In genomic region chr19:16067205-16067938, GRCh38 we compare ENCODE assay signal across 8 cellular contexts. TPM values are rescaled to one million over a fixed set of nuclear protein-coding genes. Genes with fewer than 3 reads are reported as not detected.
DNase-seq lines count a peak whose midpoint lies in the region; ATAC-seq, FAIRE-seq and TF ChIP-seq lines count a peak whose summit lies in the region.
"Had no signal": no experiment of that assay in that cellular context is flagged by ENCODE, and none has a peak within 500 bp of the region (broad histone marks: within the 10 kb centered on the region; RNA-seq: fewer than 3 reads in every experiment).

No MANE protein-coding gene starts in this region.

- no peaks in the 10 kb centered on the region for H3K27me3 Mint-ChIP-seq in activated T-cell treated with anti-CD3 and anti-CD28 coated beads, Interleukin-2, amount 50 U/mL, for 72 hours (ENCODE audit: low read depth)
- H3K27me3 Mint-ChIP-seq: type B pancreatic cell had no signal

- H3K4me1 ChIP-seq in kidney (ENCODE audit: control insufficient read depth in 1 of 2, insufficient read depth in 1 of 2, low read depth in 1 of 2, low read length in 2 of 2), result peaks cover 0 to 10% of the 10 kb centered on the region in 2 donors
- peaks cover 0 to 58% (median 38%) of the 10 kb centered on the region in 4 donors for H3K4me1 ChIP-seq in tibial artery

- H3K4me3 Mint-ChIP-seq in activated T-cell treated with anti-CD3 and anti-CD28 coated beads, Interleukin-2, amount 50 U/mL, for 72 hours, result no peak overlapping the region
- H3K4me3 Mint-ChIP-seq: type B pancreatic cell had no signal

- ATAC-seq in activated T-cell treated with anti-CD3 and anti-CD28 coated beads, Interleukin-2, amount 50 U/mL, for 72 hours (replicated peaks in 1 of 2), result no peak

- intact Hi-C loops in kidney (cut with DNase I) (no loop called here), tibial artery (cut with DNase I; ENCODE audit: low total_unique reads) (no loop called here)

- H3K27ac Mint-ChIP-seq in activated T-cell treated with anti-CD3 and anti-CD28 coated beads, Interleukin-2, amount 50 U/mL, for 72 hours, result no peak overlapping the region

- H3K36me3 Mint-ChIP-seq in activated T-cell treated with anti-CD3 and anti-CD28 coated beads, Interleukin-2, amount 50 U/mL, for 72 hours (ENCODE audit: insufficient read depth in 2 of 2), result no peaks in the 10 kb centered on the region
- H3K36me3 Mint-ChIP-seq: type B pancreatic cell had no signal

- H3K9ac ChIP-seq in kidney (ENCODE audit: low read length in 2 of 2), result no peak overlapping the region

- H3K27ac ChIP-seq in brain microvascular endothelial cell (peak overlapping the region; percentile 41), kidney (ENCODE audit: low read depth in 2 of 2, low read length in 2 of 2) (peak overlapping the region; percentile 32 to 72), tibial artery (peak overlapping the region; percentile 93 to 100)

- peaks cover 0 to 3% of the 10 kb centered on the region in 2 donors for H3K9me3 ChIP-seq in kidney (ENCODE audit: control insufficient read depth in 1 of 2, low read length in 2 of 2)
- H3K9me3 ChIP-seq in tibial artery, result no peaks in the 10 kb centered on the region

- no peak for FAIRE-seq in kidney (lab: Jason Lieb, UNC)

- H3K27me3 ChIP-seq in brain microvascular endothelial cell (replicated peaks) (no peaks in the 10 kb centered on the region), tibial artery (no peaks in the 10 kb centered on the region)

- H3K4me3 ChIP-seq in brain microvascular endothelial cell (ENCODE audit: low read depth, low read length) (peak overlapping the region; percentile 43), kidney (ENCODE audit: low read length in 2 of 2) (peak overlapping the region in 1 of 2 donors; percentile 42), tibial artery (peak overlapping the region; percentile 85 to 91)

- TF ChIP-seq CTCF in brain microvascular endothelial cell (IDR thresholded peaks at IDR 0.05; ENCODE audit: low read depth, low read length, missing control alignments), result no peak
- TF ChIP-seq CTCF in kidney (IDR thresholded peaks at IDR 0.05; ENCODE audit: borderline replicate concordance, extremely low read depth, insufficient read depth), result no peak
- no peak for TF ChIP-seq CTCF in tibial artery (IDR thresholded peaks at IDR 0.05)

- in situ Hi-C loops in brain microvascular endothelial cell (cut with HindIII; ENCODE audit: low pct_ligation_motif_present, low sequenced_read_pairs), result no loop called here

- no peaks in the 10 kb centered on the region for H3K9me3 Mint-ChIP-seq in activated T-cell treated with anti-CD3 and anti-CD28 coated beads, Interleukin-2, amount 50 U/mL, for 72 hours
- H3K9me3 Mint-ChIP-seq: type B pancreatic cell had no signal

- H3K4me1 Mint-ChIP-seq in activated T-cell treated with anti-CD3 and anti-CD28 coated beads, Interleukin-2, amount 50 U/mL, for 72 hours (ENCODE audit: low read depth), result peaks cover 34% of the 10 kb centered on the region

- H3K36me3 ChIP-seq in brain microvascular endothelial cell (replicated peaks) (no peaks in the 10 kb centered on the region), kidney (ENCODE audit: control insufficient read depth in 1 of 2, insufficient read depth in 2 of 2, low read length in 2 of 2) (no peaks in the 10 kb centered on the region), tibial artery (peaks cover 0 to 4% (median 4%) of the 10 kb centered on the region in 3 donors)

- DNase-seq in HUDEP-2 (lab: John Stamatoyannopoulos, UW; ENCODE audit: unreplicated experiment in 76 of 76) (peak in 69 of 76 experiments; percentile 29 to 86 (median 71)), brain microvascular endothelial cell (peak; percentile 83), kidney (peak; percentile 80), tibial artery (peak; percentile 80 to 96), CD1c-positive myeloid dendritic cell (ENCODE audit: extremely low spot score) (no peak), globus pallidus (ENCODE audit: low spot score) (no peak)
- no peak for DNase-seq in activated T-cell treated with anti-CD3 and anti-CD28 coated beads, Interleukin-2, amount 50 U/mL, for 72 hours

RNA-seq across cellular contexts. Expression of gene TPM4, which starts 8.9 kb away (rescaled TPM):
- total RNA-seq in kidney, result 273 TPM
- polyA plus RNA-seq in kidney (ENCODE audit: insufficient read depth, low read depth, low replicate concordance), result 132 TPM
- 100 to 1,000 TPM; 427 to 456 TPM for total RNA-seq in activated T-cell treated with anti-CD3 and anti-CD28 coated beads, Interleukin-2, amount 50 U/mL, for 72 hours

RNA-seq across cellular contexts. Expression of gene RAB8A, which starts 44.3 kb away (rescaled TPM):
- total RNA-seq in kidney, result 75.6 TPM
- polyA plus RNA-seq in kidney (ENCODE audit: insufficient read depth, low read depth, low replicate concordance), result 38.5 TPM
- total RNA-seq in activated T-cell treated with anti-CD3 and anti-CD28 coated beads, Interleukin-2, amount 50 U/mL, for 72 hours, result 10 to 100 TPM; 95.9 to 99.2 TPM

Comparison
In these comparisons a context has a peak if more than half of its experiments do, and no peak if none do; other contexts are left out.
1. DNase-seq: peak in HUDEP-2 (69 of 76), brain microvascular endothelial cell (single experiment), kidney (single experiment) and tibial artery (2 of 2); none in CD1c-positive myeloid dendritic cell (single experiment), globus pallidus (single experiment) and activated T-cell treated with anti-CD3 and anti-CD28 coated beads, Interleukin-2, amount 50 U/mL, for 72 hours (0 of 2).
2. H3K27ac ChIP-seq: peak in every context shown above with its lines; median percentile 96 in tibial artery; 52 in kidney; 41 in brain microvascular endothelial cell.